ENCODE assay signal across 1 cellular context in genomic region chr1:63888984-63889383, GRCh38.
TF ChIP-seq lines count a peak whose summit lies in the region.

No MANE protein-coding gene starts in this region.

TF ChIP-seq in SK-N-SH treated with all-trans-retinoic acid at 6 μM for 48 hours, 23 proteins besides CTCF, POLR2A, EP300 and RAD21 (continued from another document):
- no peak for TF ChIP-seq ARNTL (CRISPR knock-in tag; IDR thresholded peaks at IDR 0.05; ENCODE audit: borderline replicate concordance, low read depth)
- no peak for TF ChIP-seq GLIS3 (CRISPR knock-in tag; IDR thresholded peaks at IDR 0.05)
- TF ChIP-seq CSRNP3 (CRISPR knock-in tag; IDR thresholded peaks at IDR 0.05) = no peak
- TF ChIP-seq ZFP30 (CRISPR knock-in tag; IDR thresholded peaks at IDR 0.05) = no peak
- no peak for TF ChIP-seq ZNF70 (CRISPR knock-in tag; IDR thresholded peaks at IDR 0.05)
- TF ChIP-seq ESRRG (CRISPR knock-in tag; IDR thresholded peaks at IDR 0.05) = no peak
- no peak for TF ChIP-seq POU6F1 (CRISPR knock-in tag; IDR thresholded peaks at IDR 0.05; ENCODE audit: borderline replicate concordance, low read depth)
- no peak for TF ChIP-seq OSR1 (CRISPR knock-in tag; IDR thresholded peaks at IDR 0.05)
